Comparison of ENCODE assay signal across 1 cellular context in the genomic region with DNA sequence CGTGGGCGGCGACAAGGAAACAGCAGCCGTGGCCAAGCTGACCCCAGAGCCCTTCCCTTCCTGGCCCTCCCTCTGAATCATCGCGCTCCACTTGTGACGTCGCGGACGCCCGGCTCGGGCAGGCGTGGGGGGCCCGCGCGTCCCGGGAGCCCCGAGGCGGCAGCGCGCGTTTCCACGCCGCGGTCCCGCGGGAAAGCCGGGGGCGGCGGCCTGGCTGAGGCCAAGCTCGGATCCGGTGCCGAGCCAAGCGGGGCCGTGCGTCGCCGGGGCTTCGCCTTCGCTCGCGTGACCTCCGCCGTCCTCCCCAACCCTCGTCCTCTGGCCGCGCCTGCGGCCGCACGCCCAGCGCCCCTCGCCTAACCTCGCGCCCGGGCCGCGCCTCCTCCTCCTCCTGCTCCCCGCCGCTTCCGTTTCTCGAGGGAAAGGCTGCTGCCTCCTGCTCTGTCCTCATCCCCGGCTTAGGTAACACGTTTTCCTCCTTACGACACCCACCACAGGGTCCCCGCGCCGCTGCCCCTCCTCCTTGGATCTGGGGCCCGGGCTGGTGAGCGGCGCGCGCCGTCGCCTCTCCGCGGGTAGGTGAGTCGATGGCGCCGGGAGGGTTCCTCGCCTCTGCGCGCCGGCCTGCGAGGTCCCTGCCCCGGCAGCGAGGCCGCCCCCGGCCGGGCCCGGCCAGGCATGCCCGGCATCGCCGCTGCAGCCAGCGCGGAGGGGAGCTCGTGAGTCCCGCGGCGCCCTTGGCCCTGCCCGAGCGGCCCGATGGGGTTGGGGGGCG.
A peak's percentile ranks its signal among the peaks of the same experiment; 100 is the strongest.
TF ChIP-seq lines count a peak whose summit lies in the region.

A gene with protein sequence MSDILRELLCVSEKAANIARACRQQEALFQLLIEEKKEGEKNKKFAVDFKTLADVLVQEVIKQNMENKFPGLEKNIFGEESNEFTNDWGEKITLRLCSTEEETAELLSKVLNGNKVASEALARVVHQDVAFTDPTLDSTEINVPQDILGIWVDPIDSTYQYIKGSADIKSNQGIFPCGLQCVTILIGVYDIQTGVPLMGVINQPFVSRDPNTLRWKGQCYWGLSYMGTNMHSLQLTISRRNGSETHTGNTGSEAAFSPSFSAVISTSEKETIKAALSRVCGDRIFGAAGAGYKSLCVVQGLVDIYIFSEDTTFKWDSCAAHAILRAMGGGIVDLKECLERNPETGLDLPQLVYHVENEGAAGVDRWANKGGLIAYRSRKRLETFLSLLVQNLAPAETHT (plus strand): TSS at position 90 of the 775 bp plus-strand sequence. CDS start 16,514 bp downstream, outside the sequence.

TF ChIP-seq in GM12878, 131 proteins besides CTCF, POLR2A, EP300 and RAD21 (continued from another document):
- TF ChIP-seq, protein P1, sequence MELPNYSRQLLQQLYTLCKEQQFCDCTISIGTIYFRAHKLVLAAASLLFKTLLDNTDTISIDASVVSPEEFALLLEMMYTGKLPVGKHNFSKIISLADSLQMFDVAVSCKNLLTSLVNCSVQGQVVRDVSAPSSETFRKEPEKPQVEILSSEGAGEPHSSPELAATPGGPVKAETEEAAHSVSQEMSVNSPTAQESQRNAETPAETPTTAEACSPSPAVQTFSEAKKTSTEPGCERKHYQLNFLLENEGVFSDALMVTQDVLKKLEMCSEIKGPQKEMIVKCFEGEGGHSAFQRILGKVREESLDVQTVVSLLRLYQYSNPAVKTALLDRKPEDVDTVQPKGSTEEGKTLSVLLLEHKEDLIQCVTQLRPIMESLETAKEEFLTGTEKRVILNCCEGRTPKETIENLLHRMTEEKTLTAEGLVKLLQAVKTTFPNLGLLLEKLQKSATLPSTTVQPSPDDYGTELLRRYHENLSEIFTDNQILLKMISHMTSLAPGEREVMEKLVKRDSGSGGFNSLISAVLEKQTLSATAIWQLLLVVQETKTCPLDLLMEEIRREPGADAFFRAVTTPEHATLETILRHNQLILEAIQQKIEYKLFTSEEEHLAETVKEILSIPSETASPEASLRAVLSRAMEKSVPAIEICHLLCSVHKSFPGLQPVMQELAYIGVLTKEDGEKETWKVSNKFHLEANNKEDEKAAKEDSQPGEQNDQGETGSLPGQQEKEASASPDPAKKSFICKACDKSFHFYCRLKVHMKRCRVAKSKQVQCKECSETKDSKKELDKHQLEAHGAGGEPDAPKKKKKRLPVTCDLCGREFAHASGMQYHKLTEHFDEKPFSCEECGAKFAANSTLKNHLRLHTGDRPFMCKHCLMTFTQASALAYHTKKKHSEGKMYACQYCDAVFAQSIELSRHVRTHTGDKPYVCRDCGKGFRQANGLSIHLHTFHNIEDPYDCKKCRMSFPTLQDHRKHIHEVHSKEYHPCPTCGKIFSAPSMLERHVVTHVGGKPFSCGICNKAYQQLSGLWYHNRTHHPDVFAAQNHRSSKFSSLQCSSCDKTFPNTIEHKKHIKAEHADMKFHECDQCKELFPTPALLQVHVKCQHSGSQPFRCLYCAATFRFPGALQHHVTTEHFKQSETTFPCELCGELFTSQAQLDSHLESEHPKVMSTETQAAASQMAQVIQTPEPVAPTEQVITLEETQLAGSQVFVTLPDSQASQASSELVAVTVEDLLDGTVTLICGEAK (IDR thresholded peaks at IDR 0.05; ENCODE audit: borderline replicate concordance), result no peak
- TF ChIP-seq IKZF1 (conservative IDR thresholded peaks at IDR 0.05) (peak; percentile 90), NFIC (IDR thresholded peaks at IDR 0.05; ENCODE audit: low read depth, low read length) (no peak), TBL1XR1 (IDR thresholded peaks at IDR 0.05; ENCODE audit: low read depth, low read length) (no peak), ZNF384 (IDR thresholded peaks at IDR 0.05; ENCODE audit: borderline replicate concordance, low read depth, low read length) (no peak), SUPT20H (IDR thresholded peaks at IDR 0.05; ENCODE audit: borderline replicate concordance, control insufficient read depth, low read depth, low read length) (no peak), YBX1 (IDR thresholded peaks at IDR 0.05) (no peak), NFXL1 (IDR thresholded peaks at IDR 0.05; ENCODE audit: borderline replicate concordance) (peak; percentile 94), POLR2AphosphoS5 (IDR thresholded peaks at IDR 0.05; ENCODE audit: low read length) (no peak), ZNF622 (IDR thresholded peaks at IDR 0.05) (no peak), CEBPB (IDR thresholded peaks at IDR 0.05; ENCODE audit: borderline replicate concordance in 1 of 2, low read depth in 2 of 2, low read length in 2 of 2) (no peak), CHD4 (IDR thresholded peaks at IDR 0.05) (no peak), RUNX3 (IDR thresholded peaks at IDR 0.05; ENCODE audit: low read length) (no peak), SMARCA5 (IDR thresholded peaks at IDR 0.05) (no peak), KAT2A (conservative IDR thresholded peaks at IDR 0.05; ENCODE audit: control insufficient read depth, low read depth, low read length) (no peak), SIX5 (IDR thresholded peaks at IDR 0.05; ENCODE audit: low read depth, low read length, severe bottlenecking) (no peak), SIN3A (IDR thresholded peaks at IDR 0.05; ENCODE audit: low read depth, low read length) (0 out of 2 replicates have a peak, but pooled peaks have one; percentile 53), EGR1 (IDR thresholded peaks at IDR 0.05; ENCODE audit: borderline replicate concordance in 1 of 2, low read depth in 2 of 2, low read length in 2 of 2) (peak in 1 of 2 experiments; percentile 27; a peak in 1 of 3 replicates), MYC (IDR thresholded peaks at IDR 0.05; ENCODE audit: insufficient read depth, insufficient read length, insufficient replicate concordance, low read length, severe bottlenecking) (no peak), KDM1A (IDR thresholded peaks at IDR 0.05; ENCODE audit: borderline replicate concordance) (no peak), NRF1 (conservative IDR thresholded peaks at IDR 0.05; ENCODE audit: low read depth, low read length) (no peak), HCFC1 (IDR thresholded peaks at IDR 0.05; ENCODE audit: low read length) (no peak), BACH1 (IDR thresholded peaks at IDR 0.05; ENCODE audit: borderline replicate concordance) (peak; percentile 84), MYB (IDR thresholded peaks at IDR 0.05; ENCODE audit: borderline replicate concordance, low read depth, low read length) (no peak), FOXK2 (IDR thresholded peaks at IDR 0.05) (no peak), BRCA1 (IDR thresholded peaks at IDR 0.05; ENCODE audit: low read depth, low read length) (no peak), ASH2L (IDR thresholded peaks at IDR 0.05; ENCODE audit: borderline replicate concordance, low read depth) (0 out of 2 replicates have a peak, but pooled peaks have one; percentile 54), TCF7 (IDR thresholded peaks at IDR 0.05; ENCODE audit: borderline replicate concordance) (no peak)
- TF ChIP-seq, protein P2, sequence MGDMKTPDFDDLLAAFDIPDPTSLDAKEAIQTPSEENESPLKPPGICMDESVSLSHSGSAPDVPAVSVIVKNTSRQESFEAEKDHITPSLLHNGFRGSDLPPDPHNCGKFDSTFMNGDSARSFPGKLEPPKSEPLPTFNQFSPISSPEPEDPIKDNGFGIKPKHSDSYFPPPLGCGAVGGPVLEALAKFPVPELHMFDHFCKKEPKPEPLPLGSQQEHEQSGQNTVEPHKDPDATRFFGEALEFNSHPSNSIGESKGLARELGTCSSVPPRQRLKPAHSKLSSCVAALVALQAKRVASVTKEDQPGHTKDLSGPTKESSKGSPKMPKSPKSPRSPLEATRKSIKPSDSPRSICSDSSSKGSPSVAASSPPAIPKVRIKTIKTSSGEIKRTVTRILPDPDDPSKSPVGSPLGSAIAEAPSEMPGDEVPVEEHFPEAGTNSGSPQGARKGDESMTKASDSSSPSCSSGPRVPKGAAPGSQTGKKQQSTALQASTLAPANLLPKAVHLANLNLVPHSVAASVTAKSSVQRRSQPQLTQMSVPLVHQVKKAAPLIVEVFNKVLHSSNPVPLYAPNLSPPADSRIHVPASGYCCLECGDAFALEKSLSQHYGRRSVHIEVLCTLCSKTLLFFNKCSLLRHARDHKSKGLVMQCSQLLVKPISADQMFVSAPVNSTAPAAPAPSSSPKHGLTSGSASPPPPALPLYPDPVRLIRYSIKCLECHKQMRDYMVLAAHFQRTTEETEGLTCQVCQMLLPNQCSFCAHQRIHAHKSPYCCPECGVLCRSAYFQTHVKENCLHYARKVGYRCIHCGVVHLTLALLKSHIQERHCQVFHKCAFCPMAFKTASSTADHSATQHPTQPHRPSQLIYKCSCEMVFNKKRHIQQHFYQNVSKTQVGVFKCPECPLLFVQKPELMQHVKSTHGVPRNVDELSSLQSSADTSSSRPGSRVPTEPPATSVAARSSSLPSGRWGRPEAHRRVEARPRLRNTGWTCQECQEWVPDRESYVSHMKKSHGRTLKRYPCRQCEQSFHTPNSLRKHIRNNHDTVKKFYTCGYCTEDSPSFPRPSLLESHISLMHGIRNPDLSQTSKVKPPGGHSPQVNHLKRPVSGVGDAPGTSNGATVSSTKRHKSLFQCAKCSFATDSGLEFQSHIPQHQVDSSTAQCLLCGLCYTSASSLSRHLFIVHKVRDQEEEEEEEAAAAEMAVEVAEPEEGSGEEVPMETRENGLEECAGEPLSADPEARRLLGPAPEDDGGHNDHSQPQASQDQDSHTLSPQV (IDR thresholded peaks at IDR 0.05), result no peak
- TF ChIP-seq, protein P3, sequence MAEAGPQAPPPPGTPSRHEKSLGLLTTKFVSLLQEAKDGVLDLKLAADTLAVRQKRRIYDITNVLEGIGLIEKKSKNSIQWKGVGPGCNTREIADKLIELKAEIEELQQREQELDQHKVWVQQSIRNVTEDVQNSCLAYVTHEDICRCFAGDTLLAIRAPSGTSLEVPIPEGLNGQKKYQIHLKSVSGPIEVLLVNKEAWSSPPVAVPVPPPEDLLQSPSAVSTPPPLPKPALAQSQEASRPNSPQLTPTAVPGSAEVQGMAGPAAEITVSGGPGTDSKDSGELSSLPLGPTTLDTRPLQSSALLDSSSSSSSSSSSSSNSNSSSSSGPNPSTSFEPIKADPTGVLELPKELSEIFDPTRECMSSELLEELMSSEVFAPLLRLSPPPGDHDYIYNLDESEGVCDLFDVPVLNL (IDR thresholded peaks at IDR 0.05; ENCODE audit: low read depth, low read length), result no peak
- TF ChIP-seq, protein P4, sequence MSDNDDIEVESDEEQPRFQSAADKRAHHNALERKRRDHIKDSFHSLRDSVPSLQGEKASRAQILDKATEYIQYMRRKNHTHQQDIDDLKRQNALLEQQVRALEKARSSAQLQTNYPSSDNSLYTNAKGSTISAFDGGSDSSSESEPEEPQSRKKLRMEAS (IDR thresholded peaks at IDR 0.05; ENCODE audit: low read depth, low read length), result peak; percentile 65
- TF ChIP-seq, protein P5, sequence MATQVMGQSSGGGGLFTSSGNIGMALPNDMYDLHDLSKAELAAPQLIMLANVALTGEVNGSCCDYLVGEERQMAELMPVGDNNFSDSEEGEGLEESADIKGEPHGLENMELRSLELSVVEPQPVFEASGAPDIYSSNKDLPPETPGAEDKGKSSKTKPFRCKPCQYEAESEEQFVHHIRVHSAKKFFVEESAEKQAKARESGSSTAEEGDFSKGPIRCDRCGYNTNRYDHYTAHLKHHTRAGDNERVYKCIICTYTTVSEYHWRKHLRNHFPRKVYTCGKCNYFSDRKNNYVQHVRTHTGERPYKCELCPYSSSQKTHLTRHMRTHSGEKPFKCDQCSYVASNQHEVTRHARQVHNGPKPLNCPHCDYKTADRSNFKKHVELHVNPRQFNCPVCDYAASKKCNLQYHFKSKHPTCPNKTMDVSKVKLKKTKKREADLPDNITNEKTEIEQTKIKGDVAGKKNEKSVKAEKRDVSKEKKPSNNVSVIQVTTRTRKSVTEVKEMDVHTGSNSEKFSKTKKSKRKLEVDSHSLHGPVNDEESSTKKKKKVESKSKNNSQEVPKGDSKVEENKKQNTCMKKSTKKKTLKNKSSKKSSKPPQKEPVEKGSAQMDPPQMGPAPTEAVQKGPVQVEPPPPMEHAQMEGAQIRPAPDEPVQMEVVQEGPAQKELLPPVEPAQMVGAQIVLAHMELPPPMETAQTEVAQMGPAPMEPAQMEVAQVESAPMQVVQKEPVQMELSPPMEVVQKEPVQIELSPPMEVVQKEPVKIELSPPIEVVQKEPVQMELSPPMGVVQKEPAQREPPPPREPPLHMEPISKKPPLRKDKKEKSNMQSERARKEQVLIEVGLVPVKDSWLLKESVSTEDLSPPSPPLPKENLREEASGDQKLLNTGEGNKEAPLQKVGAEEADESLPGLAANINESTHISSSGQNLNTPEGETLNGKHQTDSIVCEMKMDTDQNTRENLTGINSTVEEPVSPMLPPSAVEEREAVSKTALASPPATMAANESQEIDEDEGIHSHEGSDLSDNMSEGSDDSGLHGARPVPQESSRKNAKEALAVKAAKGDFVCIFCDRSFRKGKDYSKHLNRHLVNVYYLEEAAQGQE (IDR thresholded peaks at IDR 0.05; ENCODE audit: low read depth, low read length), result no peak
- TF ChIP-seq, protein P6, sequence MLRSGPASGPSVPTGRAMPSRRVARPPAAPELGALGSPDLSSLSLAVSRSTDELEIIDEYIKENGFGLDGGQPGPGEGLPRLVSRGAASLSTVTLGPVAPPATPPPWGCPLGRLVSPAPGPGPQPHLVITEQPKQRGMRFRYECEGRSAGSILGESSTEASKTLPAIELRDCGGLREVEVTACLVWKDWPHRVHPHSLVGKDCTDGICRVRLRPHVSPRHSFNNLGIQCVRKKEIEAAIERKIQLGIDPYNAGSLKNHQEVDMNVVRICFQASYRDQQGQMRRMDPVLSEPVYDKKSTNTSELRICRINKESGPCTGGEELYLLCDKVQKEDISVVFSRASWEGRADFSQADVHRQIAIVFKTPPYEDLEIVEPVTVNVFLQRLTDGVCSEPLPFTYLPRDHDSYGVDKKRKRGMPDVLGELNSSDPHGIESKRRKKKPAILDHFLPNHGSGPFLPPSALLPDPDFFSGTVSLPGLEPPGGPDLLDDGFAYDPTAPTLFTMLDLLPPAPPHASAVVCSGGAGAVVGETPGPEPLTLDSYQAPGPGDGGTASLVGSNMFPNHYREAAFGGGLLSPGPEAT (IDR thresholded peaks at IDR 0.05; ENCODE audit: low read depth), result no peak
